In the genomic region with DNA sequence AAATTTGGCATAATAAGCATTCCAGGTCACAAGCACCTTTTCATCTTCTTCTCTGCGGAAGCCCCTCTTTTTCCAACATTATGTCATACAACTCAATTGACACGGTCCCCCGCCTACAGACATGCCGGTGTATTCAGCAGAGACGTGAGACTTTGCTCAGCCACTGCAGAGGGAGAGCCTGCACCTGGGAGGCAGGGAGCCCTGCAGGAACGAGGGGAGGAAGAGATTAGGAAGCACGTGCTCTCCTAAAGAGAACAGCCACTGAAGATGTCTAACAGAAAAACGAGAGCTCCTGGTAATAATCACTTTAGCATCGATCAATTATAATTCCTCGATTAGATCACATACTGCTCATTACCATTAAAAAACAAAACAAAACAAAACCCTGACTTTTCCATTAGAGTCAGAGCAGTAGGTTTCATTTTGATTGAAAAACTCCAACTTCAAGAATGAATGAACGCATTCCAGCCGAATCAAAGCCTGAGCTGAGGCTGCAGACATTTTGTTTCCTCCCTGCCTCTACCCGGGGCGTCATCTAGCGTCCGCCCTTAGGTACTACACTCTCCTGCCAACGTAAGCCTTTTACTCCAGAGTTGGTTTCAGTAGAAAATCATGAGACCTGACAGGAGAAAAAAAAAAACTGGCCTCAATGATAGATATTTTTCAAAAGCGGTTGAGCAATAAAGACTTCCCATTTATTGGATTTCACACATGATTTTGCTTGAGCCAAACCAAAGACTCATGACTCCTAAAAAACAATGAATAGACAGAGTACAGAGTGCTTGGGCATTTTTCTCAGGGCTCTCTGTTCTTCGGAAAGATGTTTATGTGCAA, we compare ENCODE assay signal across 1 cellular context.
A peak's percentile ranks its signal among the peaks of the same experiment; 100 is the strongest.
TF ChIP-seq lines count a peak whose summit lies in the region.

No MANE protein-coding gene starts in this region.

TF ChIP-seq in Ishikawa, 13 proteins besides CTCF, POLR2A, EP300 and RAD21 (continued from another document):
- TF ChIP-seq, protein P1, sequence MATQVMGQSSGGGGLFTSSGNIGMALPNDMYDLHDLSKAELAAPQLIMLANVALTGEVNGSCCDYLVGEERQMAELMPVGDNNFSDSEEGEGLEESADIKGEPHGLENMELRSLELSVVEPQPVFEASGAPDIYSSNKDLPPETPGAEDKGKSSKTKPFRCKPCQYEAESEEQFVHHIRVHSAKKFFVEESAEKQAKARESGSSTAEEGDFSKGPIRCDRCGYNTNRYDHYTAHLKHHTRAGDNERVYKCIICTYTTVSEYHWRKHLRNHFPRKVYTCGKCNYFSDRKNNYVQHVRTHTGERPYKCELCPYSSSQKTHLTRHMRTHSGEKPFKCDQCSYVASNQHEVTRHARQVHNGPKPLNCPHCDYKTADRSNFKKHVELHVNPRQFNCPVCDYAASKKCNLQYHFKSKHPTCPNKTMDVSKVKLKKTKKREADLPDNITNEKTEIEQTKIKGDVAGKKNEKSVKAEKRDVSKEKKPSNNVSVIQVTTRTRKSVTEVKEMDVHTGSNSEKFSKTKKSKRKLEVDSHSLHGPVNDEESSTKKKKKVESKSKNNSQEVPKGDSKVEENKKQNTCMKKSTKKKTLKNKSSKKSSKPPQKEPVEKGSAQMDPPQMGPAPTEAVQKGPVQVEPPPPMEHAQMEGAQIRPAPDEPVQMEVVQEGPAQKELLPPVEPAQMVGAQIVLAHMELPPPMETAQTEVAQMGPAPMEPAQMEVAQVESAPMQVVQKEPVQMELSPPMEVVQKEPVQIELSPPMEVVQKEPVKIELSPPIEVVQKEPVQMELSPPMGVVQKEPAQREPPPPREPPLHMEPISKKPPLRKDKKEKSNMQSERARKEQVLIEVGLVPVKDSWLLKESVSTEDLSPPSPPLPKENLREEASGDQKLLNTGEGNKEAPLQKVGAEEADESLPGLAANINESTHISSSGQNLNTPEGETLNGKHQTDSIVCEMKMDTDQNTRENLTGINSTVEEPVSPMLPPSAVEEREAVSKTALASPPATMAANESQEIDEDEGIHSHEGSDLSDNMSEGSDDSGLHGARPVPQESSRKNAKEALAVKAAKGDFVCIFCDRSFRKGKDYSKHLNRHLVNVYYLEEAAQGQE (IDR thresholded peaks at IDR 0.05; ENCODE audit: low read depth): no peak
- TF ChIP-seq YY1 (IDR thresholded peaks at IDR 0.05; ENCODE audit: low read depth) (peak; percentile 88), CEBPB (IDR thresholded peaks at IDR 0.05) (no peak), TEAD4 (IDR thresholded peaks at IDR 0.05) (peak; percentile 34; the same call in 1 of the 2 replicates)
- TF ChIP-seq, protein P2, sequence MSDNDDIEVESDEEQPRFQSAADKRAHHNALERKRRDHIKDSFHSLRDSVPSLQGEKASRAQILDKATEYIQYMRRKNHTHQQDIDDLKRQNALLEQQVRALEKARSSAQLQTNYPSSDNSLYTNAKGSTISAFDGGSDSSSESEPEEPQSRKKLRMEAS (IDR thresholded peaks at IDR 0.05): peak; percentile 33
